ENCODE assay signal across 9 cellular contexts in the genomic region with DNA sequence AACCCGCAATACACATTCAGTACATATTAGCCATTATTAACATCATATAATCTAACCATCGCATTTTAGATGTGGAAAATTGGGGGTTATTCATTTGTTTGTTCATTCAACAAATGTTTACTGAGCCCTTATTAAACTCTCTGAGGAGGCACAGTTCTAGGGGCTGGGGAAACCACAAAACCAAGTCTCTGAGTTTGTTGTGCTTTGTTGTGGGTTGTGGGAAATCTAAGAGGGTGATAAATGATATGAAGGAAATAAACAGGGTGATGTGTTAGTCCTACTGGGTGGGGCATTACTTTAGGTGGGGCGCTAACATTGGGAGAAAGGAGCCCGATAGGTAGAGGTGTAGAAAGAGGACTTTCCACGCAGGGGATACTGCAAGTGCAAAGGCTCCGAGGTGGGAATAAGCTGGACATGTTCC.
DNase-seq lines count a peak whose midpoint lies in the region; ATAC-seq, FAIRE-seq and TF ChIP-seq lines count a peak whose summit lies in the region.
"Had no signal": no experiment of that assay in that cellular context is flagged by ENCODE, and none has a peak within 500 bp of the region (broad histone marks: within the 10 kb centered on the region; RNA-seq: fewer than 3 reads in every experiment).

No MANE protein-coding gene starts in this region.

- no peak for TF ChIP-seq POLR2A in GM12878 (IDR thresholded peaks at IDR 0.05; ENCODE audit: low read depth, low read length)

- POLR2A ChIA-PET in OCI-LY7 (lab: Charles Lee) (interaction anchor here (0.6 kb wide), 1 partner anchor 1138 kb away, joined by 3 read pairs; no protein-coding TSS in a partner anchor), GM12878 (lab: Charles Lee) (no interaction called here)

- in situ Hi-C loops in GM12878 (cut with MboI), result no loop called here

- FAIRE-seq in GM12878 (lab: Jason Lieb, UNC), result no peak
- no peak for FAIRE-seq in frontal cortex (lab: Jason Lieb, UNC)

- peak; percentile 15 to 17 for DNase-seq in activated CD4-positive, alpha-beta T cell treated with anti-CD3 and anti-CD28 coated beads for 4 hours
- no peak for DNase-seq in activated CD4-positive, alpha-beta T cell treated with anti-CD3 and anti-CD28 coated beads, Interleukin-2, amount 50 U/mL, for 4 hours
- DNase-seq in OCI-LY7 (ENCODE audit: low spot score), result no peak
- DNase-seq in GM12878 (ENCODE audit: low read depth, low spot score), result no peak
- no peak for DNase-seq in frontal cortex (ENCODE audit: low spot score in 2 of 2)
- no peak for DNase-seq in NCI-H1105 (lab: John Stamatoyannopoulos, UW)

- no peak for TF ChIP-seq EP300 in GM12878 (IDR thresholded peaks at IDR 0.05; ENCODE audit: borderline replicate concordance in 1 of 2, control insufficient read depth in 1 of 2, low read depth in 2 of 2, low read length in 2 of 2)

- H3K4me2 ChIP-seq in OCI-LY7 (ENCODE audit: low read length) (no peak overlapping the region), GM12878 (ENCODE audit: control insufficient read depth, insufficient read depth) (no peak overlapping the region)

- no peaks in the 10 kb centered on the region for H3K9me2 ChIP-seq in OCI-LY7 (ENCODE audit: insufficient read depth, low read length)

- H3K4me3 ChIP-seq in OCI-LY7 (ENCODE audit: low read depth, low read length, poor library complexity, severe bottlenecking), result no peak overlapping the region
- H3K4me3 ChIP-seq in GM12878, result no peak overlapping the region
- H3K4me3 ChIP-seq in rectal smooth muscle tissue (ENCODE audit: low read length), result no peak overlapping the region
- H3K4me3 ChIP-seq: gastrocnemius medialis had no signal

- H2AFZ ChIP-seq in OCI-LY7 (ENCODE audit: low read length) (peak overlapping the region; percentile 22; the same call in 1 of the 2 replicates), GM12878 (ENCODE audit: control insufficient read depth, low read depth, low read length) (no peak overlapping the region)

- RAD21 ChIA-PET in GM12878 (lab: Charles Lee; ENCODE audit: unreplicated experiment), result interaction anchor here (0.9 to 2.6 kb wide), 9 partner anchors 30 to 235 kb away, joined by 3 to 19 read pairs (median 4); no protein-coding TSS in a partner anchor

- TF ChIP-seq CTCF in OCI-LY7 (conservative IDR thresholded peaks at IDR 0.05; ENCODE audit: low read length) (no peak), GM12878 (IDR thresholded peaks at IDR 0.05 in 2 of 3, conservative IDR thresholded peaks at IDR 0.05 in 1 of 3; ENCODE audit: control insufficient read depth in 2 of 3, extremely low read depth in 1 of 3, insufficient read depth in 1 of 3, low read depth in 3 of 3, low read length in 3 of 3) (no peak)

- intact Hi-C loops in OCI-LY7 (cut with micrococcal nuclease; ENCODE audit: unreplicated experiment), result no loop called here
- intact Hi-C loops in GM12878 (cut with micrococcal nuclease; ENCODE audit: unreplicated experiment), result no loop called here

- no peak overlapping the region for H3K9ac ChIP-seq in GM12878 (ENCODE audit: control insufficient read depth, insufficient read depth, low read length)
- peak overlapping the region; percentile 27 for H3K9ac ChIP-seq in rectal smooth muscle tissue (ENCODE audit: low read length)

- no peaks in the 10 kb centered on the region for H3K36me3 ChIP-seq in OCI-LY7 (ENCODE audit: insufficient read depth, low read length)
- no peaks in the 10 kb centered on the region for H3K36me3 ChIP-seq in GM12878 (ENCODE audit: control insufficient read depth in 2 of 2, insufficient read depth in 2 of 2, low read length in 1 of 2)
- H3K36me3 ChIP-seq in rectal smooth muscle tissue (ENCODE audit: control insufficient read depth, insufficient read depth, low read length), result no peaks in the 10 kb centered on the region
- H3K36me3 ChIP-seq: gastrocnemius medialis had no signal

- H3K4me1 ChIP-seq in OCI-LY7 (ENCODE audit: insufficient read depth, low read length, poor library complexity, severe bottlenecking) (no peaks in the 10 kb centered on the region), GM12878 (ENCODE audit: control insufficient read depth, insufficient read depth, low read length) (no peaks in the 10 kb centered on the region), rectal smooth muscle tissue (ENCODE audit: control insufficient read depth, insufficient read depth, low read length) (no peaks in the 10 kb centered on the region)
- H3K4me1 ChIP-seq: gastrocnemius medialis had no signal

- 50% methylated on average over 6 of the region's 6 CpGs for WGBS in GM12878 (ENCODE audit: insufficient coverage, insufficient replicate concordance, low lambda C conversion rate, missing lambda C conversion rate)

- H3K27me3 ChIP-seq in GM12878 (replicated peaks in 1 of 2; ENCODE audit: control insufficient read depth in 2 of 2, insufficient read depth in 2 of 2, low read length in 1 of 2) (no peaks in the 10 kb centered on the region), rectal smooth muscle tissue (ENCODE audit: control insufficient read depth, insufficient read depth, low read length) (no peaks in the 10 kb centered on the region)
- H3K27me3 ChIP-seq: gastrocnemius medialis had no signal

- SMC1A ChIA-PET in GM12878 (lab: Charles Lee; ENCODE audit: uncharacterized antibody, unreplicated experiment), result interaction anchor here (0.6 to 4.4 kb wide), 15 partner anchors 9 to 1138 kb away, joined by 3 to 38 read pairs (median 4); no protein-coding TSS in a partner anchor

- ATAC-seq in GM12878, result peak; percentile 32; the same call in 2 of the 3 replicates
- no peak for ATAC-seq in HG03460 (IDR thresholded peaks at IDR 0.05; ENCODE audit: unreplicated experiment)

- H3K27ac ChIP-seq in OCI-LY7 (ENCODE audit: low read depth, low read length, poor library complexity, severe bottlenecking) (no peak overlapping the region), GM12878 (ENCODE audit: control insufficient read depth, insufficient read depth) (no peak overlapping the region), rectal smooth muscle tissue (ENCODE audit: low read depth, low read length) (no peak overlapping the region)
- H3K27ac ChIP-seq: gastrocnemius medialis had no signal

- no peaks in the 10 kb centered on the region for H4K20me1 ChIP-seq in OCI-LY7 (ENCODE audit: insufficient read depth, low read length)
- no peaks in the 10 kb centered on the region for H4K20me1 ChIP-seq in GM12878 (ENCODE audit: control insufficient read depth, insufficient read depth)

- no TSS peak for BruUV-seq in OCI-LY7 (replicated peaks; lab: Mats Ljungman, UMichigan)
- BruUV-seq in GM12878 (replicated peaks; lab: Mats Ljungman, UMichigan), result no TSS peak

- H3K79me2 ChIP-seq in OCI-LY7 (ENCODE audit: insufficient read depth, low read depth, low read length), result no peaks in the 10 kb centered on the region
- no peaks in the 10 kb centered on the region for H3K79me2 ChIP-seq in GM12878 (ENCODE audit: control insufficient read depth, insufficient read depth, low read length)

- no peak for TF ChIP-seq RAD21 in GM12878 (IDR thresholded peaks at IDR 0.05; ENCODE audit: insufficient read depth, low read depth, low read length)

- H3K9me3 ChIP-seq in OCI-LY7 (ENCODE audit: low read length) (no peaks in the 10 kb centered on the region), GM12878 (replicated peaks; ENCODE audit: control insufficient read depth, insufficient read depth, low read length) (no peaks in the 10 kb centered on the region)
- H3K9me3 ChIP-seq: gastrocnemius medialis had no signal

- CTCF ChIA-PET in OCI-LY7 (lab: Charles Lee; ENCODE audit: unreplicated experiment), result interaction anchor here (0.6 kb wide), 1 partner anchor 214 kb away, joined by 3 read pairs; no protein-coding TSS in a partner anchor
- CTCF ChIA-PET in GM12878 (lab: Yijun Ruan, JAX), result interaction anchor here (0.7 to 3.8 kb wide), 20 partner anchors 9 to 1138 kb away, joined by 3 to 25 read pairs (median 7); no protein-coding TSS in a partner anchor

TF ChIP-seq in GM12878, 131 proteins besides CTCF, POLR2A, EP300 and RAD21 (continues in another document):
- no peak for TF ChIP-seq TCF12 (IDR thresholded peaks at IDR 0.05; ENCODE audit: low read depth, low read length)
- TF ChIP-seq CREB1 (IDR thresholded peaks at IDR 0.05; ENCODE audit: low read depth), result no peak
- no peak for TF ChIP-seq EED (IDR thresholded peaks at IDR 0.05; ENCODE audit: low read depth)
- TF ChIP-seq, protein P1, sequence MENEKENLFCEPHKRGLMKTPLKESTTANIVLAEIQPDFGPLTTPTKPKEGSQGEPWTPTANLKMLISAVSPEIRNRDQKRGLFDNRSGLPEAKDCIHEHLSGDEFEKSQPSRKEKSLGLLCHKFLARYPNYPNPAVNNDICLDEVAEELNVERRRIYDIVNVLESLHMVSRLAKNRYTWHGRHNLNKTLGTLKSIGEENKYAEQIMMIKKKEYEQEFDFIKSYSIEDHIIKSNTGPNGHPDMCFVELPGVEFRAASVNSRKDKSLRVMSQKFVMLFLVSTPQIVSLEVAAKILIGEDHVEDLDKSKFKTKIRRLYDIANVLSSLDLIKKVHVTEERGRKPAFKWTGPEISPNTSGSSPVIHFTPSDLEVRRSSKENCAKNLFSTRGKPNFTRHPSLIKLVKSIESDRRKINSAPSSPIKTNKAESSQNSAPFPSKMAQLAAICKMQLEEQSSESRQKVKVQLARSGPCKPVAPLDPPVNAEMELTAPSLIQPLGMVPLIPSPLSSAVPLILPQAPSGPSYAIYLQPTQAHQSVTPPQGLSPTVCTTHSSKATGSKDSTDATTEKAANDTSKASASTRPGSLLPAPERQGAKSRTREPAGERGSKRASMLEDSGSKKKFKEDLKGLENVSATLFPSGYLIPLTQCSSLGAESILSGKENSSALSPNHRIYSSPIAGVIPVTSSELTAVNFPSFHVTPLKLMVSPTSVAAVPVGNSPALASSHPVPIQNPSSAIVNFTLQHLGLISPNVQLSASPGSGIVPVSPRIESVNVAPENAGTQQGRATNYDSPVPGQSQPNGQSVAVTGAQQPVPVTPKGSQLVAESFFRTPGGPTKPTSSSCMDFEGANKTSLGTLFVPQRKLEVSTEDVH (IDR thresholded peaks at IDR 0.05; ENCODE audit: low read depth, partially characterized antibody), result no peak
- TF ChIP-seq, protein P2, sequence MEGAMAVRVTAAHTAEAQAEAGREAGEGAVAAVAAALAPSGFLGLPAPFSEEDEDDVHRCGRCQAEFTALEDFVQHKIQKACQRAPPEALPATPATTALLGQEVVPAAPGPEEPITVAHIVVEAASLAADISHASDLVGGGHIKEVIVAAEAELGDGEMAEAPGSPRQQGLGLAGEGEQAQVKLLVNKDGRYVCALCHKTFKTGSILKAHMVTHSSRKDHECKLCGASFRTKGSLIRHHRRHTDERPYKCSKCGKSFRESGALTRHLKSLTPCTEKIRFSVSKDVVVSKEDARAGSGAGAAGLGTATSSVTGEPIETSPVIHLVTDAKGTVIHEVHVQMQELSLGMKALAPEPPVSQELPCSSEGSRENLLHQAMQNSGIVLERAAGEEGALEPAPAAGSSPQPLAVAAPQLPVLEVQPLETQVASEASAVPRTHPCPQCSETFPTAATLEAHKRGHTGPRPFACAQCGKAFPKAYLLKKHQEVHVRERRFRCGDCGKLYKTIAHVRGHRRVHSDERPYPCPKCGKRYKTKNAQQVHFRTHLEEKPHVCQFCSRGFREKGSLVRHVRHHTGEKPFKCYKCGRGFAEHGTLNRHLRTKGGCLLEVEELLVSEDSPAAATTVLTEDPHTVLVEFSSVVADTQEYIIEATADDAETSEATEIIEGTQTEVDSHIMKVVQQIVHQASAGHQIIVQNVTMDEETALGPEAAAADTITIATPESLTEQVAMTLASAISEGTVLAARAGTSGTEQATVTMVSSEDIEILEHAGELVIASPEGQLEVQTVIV (IDR thresholded peaks at IDR 0.05; ENCODE audit: borderline replicate concordance, partially characterized antibody), result no peak

Comparison
In these comparisons a context has a peak if more than half of its experiments do, and no peak if none do; other contexts are left out.
1. DNase-seq: peak in activated CD4-positive, alpha-beta T cell treated with anti-CD3 and anti-CD28 coated beads for 4 hours (2 of 2); none in activated CD4-positive, alpha-beta T cell treated with anti-CD3 and anti-CD28 coated beads, Interleukin-2, amount 50 U/mL, for 4 hours (0 of 2), OCI-LY7 (single experiment), GM12878 (single experiment), frontal cortex (0 of 2) and NCI-H1105 (single experiment).